Comparison of ENCODE assay signal across 20 cellular contexts in the genomic region with DNA sequence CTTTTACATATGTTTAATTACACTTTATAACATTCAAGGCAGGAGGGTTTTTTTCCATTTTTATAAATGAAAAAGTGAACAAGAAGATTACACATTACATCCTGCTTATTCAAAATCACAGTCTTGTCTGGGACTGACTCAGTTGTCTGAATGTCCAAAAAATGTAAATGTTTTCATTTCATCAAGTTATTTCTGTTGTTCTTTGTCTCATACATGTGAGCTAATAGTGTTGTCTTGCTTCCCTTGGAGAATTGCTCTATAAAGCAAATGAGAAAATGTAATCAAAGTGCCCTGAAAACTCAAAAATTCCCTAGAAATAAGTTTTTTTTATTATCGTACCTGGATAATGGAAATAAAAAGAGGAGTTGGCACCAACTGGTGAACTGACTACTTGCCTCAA.
"Had no signal": no experiment of that assay in that cellular context is flagged by ENCODE, and none has a peak within 500 bp of the region (broad histone marks: within the 10 kb centered on the region; RNA-seq: fewer than 3 reads in every experiment).

No MANE protein-coding gene starts in this region.

- H3K4me3 ChIP-seq: left ventricle myocardium inferior, lung, ovary, right atrium auricular region, right lobe of liver, smooth muscle cell, tibial nerve, uterus had no signal

- H3K27me3 ChIP-seq: ovary, right atrium auricular region, right lobe of liver, tibial nerve, uterus had no signal

- H3K27ac ChIP-seq: left ventricle myocardium inferior, ovary, right atrium auricular region, right lobe of liver, tibial nerve, uterus had no signal

- ATAC-seq: natural killer cell; right lobe of liver; stimulated activated memory B cell treated with anti-CD40 and anti-IgM and Interleukin-4, amounts not matched to agents 10 μg/mL and 1 μg/mL and 100 μg/mL, for 72 hours; stimulated activated naive CD8-positive, alpha-beta T cell treated with anti-CD3 and anti-CD28 coated beads, Interleukin-15, amount 100 ng/mL, for 72 hours had no signal

- H3K4me2 ChIP-seq: smooth muscle cell had no signal

- H3K36me3 ChIP-seq: left ventricle myocardium inferior, ovary, right atrium auricular region, right lobe of liver, tibial nerve, uterus had no signal

- H3K9me3 ChIP-seq: ovary, right atrium auricular region, right lobe of liver, uterus had no signal

- H3K4me1 ChIP-seq: left ventricle myocardium inferior, right atrium auricular region, right lobe of liver, tibial nerve, uterus had no signal

- DNase-seq: islet precursor cell; left ventricle myocardium inferior; mesendoderm; naive B cell; natural killer cell; ovary; right lobe of liver; stimulated activated CD4-positive, alpha-beta T cell treated with anti-CD3 and anti-CD28 coated beads, Interleukin-1b, Interleukin-23, amount 100 ng/mL, for 48 hours; stimulated activated CD4-positive, alpha-beta T cell treated with anti-CD3 and anti-CD28 coated beads, Interleukin-2, amount 100 ng/mL, for 48 hours; stimulated activated CD4-positive, alpha-beta T cell treated with anti-CD3 and anti-CD28 coated beads, Interleukin-4, amount 100 ng/mL, for 4 hours; stimulated activated CD8-positive, alpha-beta memory T cell treated with anti-CD3 and anti-CD28 coated beads, Interleukin-4, amount 100 ng/mL, for 48 hours; stimulated activated naive CD4-positive, alpha-beta T cell treated with Interleukin-2 at 50 U/mL for 16 hours; stimulated activated naive CD8-positive, alpha-beta T cell treated with anti-CD3 and anti-CD28 coated beads, Interleukin-15, amount 100 ng/mL, for 72 hours; substantia nigra; uterus had no signal
